Comparison of ENCODE assay signal across 1 cellular context in the genomic region with DNA sequence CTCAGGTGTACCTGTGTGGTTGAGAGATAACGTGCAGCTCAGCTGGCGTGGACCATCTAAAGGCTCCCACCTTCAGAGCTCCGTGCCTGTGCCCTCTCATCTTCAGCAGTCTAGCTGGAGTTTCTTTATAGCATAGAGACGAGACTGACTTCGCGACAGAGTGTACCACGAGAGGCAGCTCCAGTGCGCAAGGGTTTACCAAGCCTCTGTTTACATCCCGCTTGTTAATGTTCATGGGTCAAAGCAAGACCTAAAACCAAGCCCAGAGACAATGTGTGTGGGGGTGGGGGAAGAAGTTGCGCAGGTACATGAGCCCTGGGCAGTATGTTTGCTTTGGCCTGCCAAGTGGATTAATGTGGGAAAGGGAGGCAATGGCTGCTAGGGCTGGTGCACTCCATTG.
TF ChIP-seq lines count a peak whose summit lies in the region.

No MANE protein-coding gene starts in this region.

TF ChIP-seq in HepG2, 621 proteins besides CTCF, POLR2A, EP300 and RAD21:
- TF ChIP-seq, protein P1, sequence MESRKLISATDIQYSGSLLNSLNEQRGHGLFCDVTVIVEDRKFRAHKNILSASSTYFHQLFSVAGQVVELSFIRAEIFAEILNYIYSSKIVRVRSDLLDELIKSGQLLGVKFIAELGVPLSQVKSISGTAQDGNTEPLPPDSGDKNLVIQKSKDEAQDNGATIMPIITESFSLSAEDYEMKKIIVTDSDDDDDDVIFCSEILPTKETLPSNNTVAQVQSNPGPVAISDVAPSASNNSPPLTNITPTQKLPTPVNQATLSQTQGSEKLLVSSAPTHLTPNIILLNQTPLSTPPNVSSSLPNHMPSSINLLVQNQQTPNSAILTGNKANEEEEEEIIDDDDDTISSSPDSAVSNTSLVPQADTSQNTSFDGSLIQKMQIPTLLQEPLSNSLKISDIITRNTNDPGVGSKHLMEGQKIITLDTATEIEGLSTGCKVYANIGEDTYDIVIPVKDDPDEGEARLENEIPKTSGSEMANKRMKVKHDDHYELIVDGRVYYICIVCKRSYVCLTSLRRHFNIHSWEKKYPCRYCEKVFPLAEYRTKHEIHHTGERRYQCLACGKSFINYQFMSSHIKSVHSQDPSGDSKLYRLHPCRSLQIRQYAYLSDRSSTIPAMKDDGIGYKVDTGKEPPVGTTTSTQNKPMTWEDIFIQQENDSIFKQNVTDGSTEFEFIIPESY (CRISPR knock-in tag; IDR thresholded peaks at IDR 0.05), result peak; percentile 55; the same call in 1 of the 2 replicates
- TF ChIP-seq, protein P2, sequence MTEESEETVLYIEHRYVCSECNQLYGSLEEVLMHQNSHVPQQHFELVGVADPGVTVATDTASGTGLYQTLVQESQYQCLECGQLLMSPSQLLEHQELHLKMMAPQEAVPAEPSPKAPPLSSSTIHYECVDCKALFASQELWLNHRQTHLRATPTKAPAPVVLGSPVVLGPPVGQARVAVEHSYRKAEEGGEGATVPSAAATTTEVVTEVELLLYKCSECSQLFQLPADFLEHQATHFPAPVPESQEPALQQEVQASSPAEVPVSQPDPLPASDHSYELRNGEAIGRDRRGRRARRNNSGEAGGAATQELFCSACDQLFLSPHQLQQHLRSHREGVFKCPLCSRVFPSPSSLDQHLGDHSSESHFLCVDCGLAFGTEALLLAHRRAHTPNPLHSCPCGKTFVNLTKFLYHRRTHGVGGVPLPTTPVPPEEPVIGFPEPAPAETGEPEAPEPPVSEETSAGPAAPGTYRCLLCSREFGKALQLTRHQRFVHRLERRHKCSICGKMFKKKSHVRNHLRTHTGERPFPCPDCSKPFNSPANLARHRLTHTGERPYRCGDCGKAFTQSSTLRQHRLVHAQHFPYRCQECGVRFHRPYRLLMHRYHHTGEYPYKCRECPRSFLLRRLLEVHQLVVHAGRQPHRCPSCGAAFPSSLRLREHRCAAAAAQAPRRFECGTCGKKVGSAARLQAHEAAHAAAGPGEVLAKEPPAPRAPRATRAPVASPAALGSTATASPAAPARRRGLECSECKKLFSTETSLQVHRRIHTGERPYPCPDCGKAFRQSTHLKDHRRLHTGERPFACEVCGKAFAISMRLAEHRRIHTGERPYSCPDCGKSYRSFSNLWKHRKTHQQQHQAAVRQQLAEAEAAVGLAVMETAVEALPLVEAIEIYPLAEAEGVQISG (CRISPR knock-in tag; IDR thresholded peaks at IDR 0.05), result peak; percentile 35; the same call in 1 of the 2 replicates
- TF ChIP-seq JUND (CRISPR knock-in tag; IDR thresholded peaks at IDR 0.05), result no peak
